ENCODE assay signal across 1 cellular context in the genomic region with DNA sequence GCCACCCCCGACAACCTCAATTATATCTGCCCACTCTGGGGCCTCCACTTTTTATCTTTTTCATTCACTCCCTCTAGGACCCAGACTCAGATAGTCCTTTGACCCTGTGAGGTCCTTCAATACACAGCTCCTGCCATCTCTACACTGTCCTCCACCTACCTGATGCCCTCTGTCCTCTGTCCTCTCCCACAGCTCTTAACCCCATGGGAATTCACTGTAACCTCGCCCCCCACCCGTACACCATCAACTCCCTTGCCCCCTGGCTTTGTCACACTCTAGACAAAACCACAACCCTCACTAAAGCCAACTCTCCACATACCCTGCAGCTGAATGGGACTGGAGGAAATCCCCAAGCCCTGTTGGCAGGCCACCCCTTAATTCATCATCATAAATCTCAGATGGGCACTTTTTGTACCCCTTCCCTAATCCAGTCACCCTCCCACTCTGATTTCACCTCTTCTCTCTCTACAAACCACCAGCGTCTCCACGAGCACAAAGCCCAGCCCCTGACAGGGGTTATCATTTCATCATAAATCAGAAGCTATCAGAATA.
TF ChIP-seq lines count a peak whose summit lies in the region.

No MANE protein-coding gene starts in this region.

TF ChIP-seq in IMR-90, 13 proteins besides CTCF, POLR2A, EP300 and RAD21:
- TF ChIP-seq MAFK (IDR thresholded peaks at IDR 0.05; ENCODE audit: low read depth, low read length): no peak
- no peak for TF ChIP-seq SMC3 (IDR thresholded peaks at IDR 0.05; ENCODE audit: low read depth, low read length)
- no peak for TF ChIP-seq MXI1 (IDR thresholded peaks at IDR 0.05; ENCODE audit: borderline replicate concordance, low read depth, low read length)
- TF ChIP-seq, protein P1, sequence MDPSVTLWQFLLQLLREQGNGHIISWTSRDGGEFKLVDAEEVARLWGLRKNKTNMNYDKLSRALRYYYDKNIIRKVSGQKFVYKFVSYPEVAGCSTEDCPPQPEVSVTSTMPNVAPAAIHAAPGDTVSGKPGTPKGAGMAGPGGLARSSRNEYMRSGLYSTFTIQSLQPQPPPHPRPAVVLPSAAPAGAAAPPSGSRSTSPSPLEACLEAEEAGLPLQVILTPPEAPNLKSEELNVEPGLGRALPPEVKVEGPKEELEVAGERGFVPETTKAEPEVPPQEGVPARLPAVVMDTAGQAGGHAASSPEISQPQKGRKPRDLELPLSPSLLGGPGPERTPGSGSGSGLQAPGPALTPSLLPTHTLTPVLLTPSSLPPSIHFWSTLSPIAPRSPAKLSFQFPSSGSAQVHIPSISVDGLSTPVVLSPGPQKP (IDR thresholded peaks at IDR 0.05; ENCODE audit: borderline replicate concordance, low read depth, low read length): no peak
- TF ChIP-seq CEBPB (IDR thresholded peaks at IDR 0.05; ENCODE audit: low read depth, low read length): no peak
- TF ChIP-seq CHD1 (IDR thresholded peaks at IDR 0.05; ENCODE audit: low read depth, low read length): no peak
- no peak for TF ChIP-seq NFE2L2 (IDR thresholded peaks at IDR 0.05; ENCODE audit: low read depth, low read length)
- TF ChIP-seq MAZ (IDR thresholded peaks at IDR 0.05; ENCODE audit: borderline replicate concordance, low read depth, low read length): no peak
- TF ChIP-seq FOS (IDR thresholded peaks at IDR 0.05; ENCODE audit: low read depth, low read length): no peak
- no peak for TF ChIP-seq BHLHE40 (IDR thresholded peaks at IDR 0.05; ENCODE audit: low read depth, low read length)
- TF ChIP-seq RCOR1 (IDR thresholded peaks at IDR 0.05; ENCODE audit: insufficient replicate concordance, low read length): no peak
TF ChIP-seq in IMR-90: peak in this region for 0.
